In the genomic region with DNA sequence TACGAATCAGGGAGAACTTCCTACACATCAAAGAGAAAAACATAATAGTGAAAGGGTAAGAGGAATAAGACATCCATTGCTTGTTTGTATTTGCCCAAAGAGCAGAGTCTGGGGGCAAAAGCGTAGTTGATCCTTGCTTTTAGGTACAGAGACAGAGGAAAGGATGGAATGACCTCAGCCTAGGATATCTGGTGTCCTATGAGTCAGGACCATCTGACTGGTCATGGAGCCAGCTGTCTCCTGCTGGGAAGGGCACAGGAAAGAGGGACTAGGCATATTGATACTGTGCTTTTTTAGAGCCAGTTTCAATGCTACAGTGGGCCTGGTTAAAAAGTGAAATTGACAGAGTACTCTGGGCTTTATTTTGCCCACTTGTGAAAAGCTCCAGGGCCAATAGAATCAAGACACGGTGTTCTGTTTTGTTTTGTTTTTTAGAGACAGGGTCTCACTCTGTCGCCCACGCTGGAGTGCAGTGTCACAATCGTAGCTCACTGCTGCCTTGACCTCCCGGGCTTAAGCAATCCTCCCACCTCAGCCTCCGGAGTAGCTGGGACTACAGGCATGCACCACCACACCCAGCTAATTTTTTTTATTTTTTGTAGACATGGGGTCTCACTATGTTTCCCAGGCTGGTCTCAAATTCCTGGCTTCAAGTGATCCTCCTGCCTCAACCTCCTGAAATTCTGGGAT, we compare ENCODE assay signal across 1 cellular context.
TF ChIP-seq lines count a peak whose summit lies in the region.

No MANE protein-coding gene starts in this region.

TF ChIP-seq in GM12878, 131 proteins besides CTCF, POLR2A, EP300 and RAD21 (continued from another document):
- TF ChIP-seq, protein P1, sequence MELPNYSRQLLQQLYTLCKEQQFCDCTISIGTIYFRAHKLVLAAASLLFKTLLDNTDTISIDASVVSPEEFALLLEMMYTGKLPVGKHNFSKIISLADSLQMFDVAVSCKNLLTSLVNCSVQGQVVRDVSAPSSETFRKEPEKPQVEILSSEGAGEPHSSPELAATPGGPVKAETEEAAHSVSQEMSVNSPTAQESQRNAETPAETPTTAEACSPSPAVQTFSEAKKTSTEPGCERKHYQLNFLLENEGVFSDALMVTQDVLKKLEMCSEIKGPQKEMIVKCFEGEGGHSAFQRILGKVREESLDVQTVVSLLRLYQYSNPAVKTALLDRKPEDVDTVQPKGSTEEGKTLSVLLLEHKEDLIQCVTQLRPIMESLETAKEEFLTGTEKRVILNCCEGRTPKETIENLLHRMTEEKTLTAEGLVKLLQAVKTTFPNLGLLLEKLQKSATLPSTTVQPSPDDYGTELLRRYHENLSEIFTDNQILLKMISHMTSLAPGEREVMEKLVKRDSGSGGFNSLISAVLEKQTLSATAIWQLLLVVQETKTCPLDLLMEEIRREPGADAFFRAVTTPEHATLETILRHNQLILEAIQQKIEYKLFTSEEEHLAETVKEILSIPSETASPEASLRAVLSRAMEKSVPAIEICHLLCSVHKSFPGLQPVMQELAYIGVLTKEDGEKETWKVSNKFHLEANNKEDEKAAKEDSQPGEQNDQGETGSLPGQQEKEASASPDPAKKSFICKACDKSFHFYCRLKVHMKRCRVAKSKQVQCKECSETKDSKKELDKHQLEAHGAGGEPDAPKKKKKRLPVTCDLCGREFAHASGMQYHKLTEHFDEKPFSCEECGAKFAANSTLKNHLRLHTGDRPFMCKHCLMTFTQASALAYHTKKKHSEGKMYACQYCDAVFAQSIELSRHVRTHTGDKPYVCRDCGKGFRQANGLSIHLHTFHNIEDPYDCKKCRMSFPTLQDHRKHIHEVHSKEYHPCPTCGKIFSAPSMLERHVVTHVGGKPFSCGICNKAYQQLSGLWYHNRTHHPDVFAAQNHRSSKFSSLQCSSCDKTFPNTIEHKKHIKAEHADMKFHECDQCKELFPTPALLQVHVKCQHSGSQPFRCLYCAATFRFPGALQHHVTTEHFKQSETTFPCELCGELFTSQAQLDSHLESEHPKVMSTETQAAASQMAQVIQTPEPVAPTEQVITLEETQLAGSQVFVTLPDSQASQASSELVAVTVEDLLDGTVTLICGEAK (IDR thresholded peaks at IDR 0.05; ENCODE audit: borderline replicate concordance) = no peak
- TF ChIP-seq TCF3 (IDR thresholded peaks at IDR 0.05; ENCODE audit: borderline replicate concordance, insufficient read depth, low read depth, low read length) = no peak
- TF ChIP-seq IKZF2 (IDR thresholded peaks at IDR 0.05) = 0 out of 4 replicates have a peak, but pooled peaks of 1 of the 2 experiments have one; percentile 10
- no peak for TF ChIP-seq ZNF217 (IDR thresholded peaks at IDR 0.05)
- no peak for TF ChIP-seq SUZ12 (IDR thresholded peaks at IDR 0.05; ENCODE audit: unreplicated experiment)
- no peak for TF ChIP-seq LARP7 (IDR thresholded peaks at IDR 0.05)
- no peak for TF ChIP-seq CBX5 (IDR thresholded peaks at IDR 0.05; ENCODE audit: low read depth)
